ENCODE assay signal across 9 cellular contexts in genomic region chr7:82677493-82677892, GRCh38.
DNase-seq lines count a peak whose midpoint lies in the region; ATAC-seq and TF ChIP-seq lines count a peak whose summit lies in the region.
"Had no signal": no experiment of that assay in that cellular context is flagged by ENCODE, and none has a peak within 500 bp of the region (broad histone marks: within the 10 kb centered on the region; RNA-seq: fewer than 3 reads in every experiment).

No MANE protein-coding gene starts in this region.

- BruUV-seq in Calu3 (replicated peaks; lab: Mats Ljungman, UMichigan) = no TSS peak

- no peaks in the 10 kb centered on the region for H3K27me3 ChIP-seq in WERI-Rb-1 (ENCODE audit: insufficient read depth, low read depth, severe bottlenecking)
- no peaks in the 10 kb centered on the region for H3K27me3 ChIP-seq in spleen (replicated peaks in 1 of 7)

- H3K27ac Mint-ChIP-seq in Calu3 (ENCODE audit: unreplicated experiment) = no peak overlapping the region
- H3K27ac Mint-ChIP-seq: memory B cell had no signal

- H3K4me3 ChIP-seq in WERI-Rb-1 (ENCODE audit: low read depth, low read length) (no peak overlapping the region), spleen (no peak overlapping the region)

- DNase-seq in AG08396 (ENCODE audit: low spot score) = peak; percentile 40
- DNase-seq in M059J (ENCODE audit: low read depth) = peak; percentile 42
- DNase-seq in activated naive CD4-positive, alpha-beta T cell (lab: John Stamatoyannopoulos, UW) = peak; percentile 0 to 27 (median 2)
- peak; percentile 9 to 46 for DNase-seq in stimulated activated CD8-positive, alpha-beta memory T cell treated with anti-CD3 and anti-CD28 coated beads, Interleukin-15, amount 100 ng/mL, for 48 hours (ENCODE audit: low read depth in 2 of 2)
- DNase-seq in WERI-Rb-1 = no peak
- DNase-seq in spleen = no peak
- no peak for DNase-seq in Calu3

- no peaks in the 10 kb centered on the region for H3K9me3 Mint-ChIP-seq in Calu3 (ENCODE audit: low read depth, unreplicated experiment)

- no peak for TF ChIP-seq POLR2A in spleen (IDR thresholded peaks at IDR 0.05)

- TF ChIP-seq CTCF in WERI-Rb-1 (IDR thresholded peaks at IDR 0.05; ENCODE audit: low read depth, low read length) (no peak), spleen (IDR thresholded peaks at IDR 0.05 in 8 of 11, conservative IDR thresholded peaks at IDR 0.05 in 3 of 11) (no peak), Calu3 (IDR thresholded peaks at IDR 0.05; ENCODE audit: unreplicated experiment) (no peak)

- no peaks in the 10 kb centered on the region for H3K27me3 Mint-ChIP-seq in Calu3 (ENCODE audit: unreplicated experiment)
- H3K27me3 Mint-ChIP-seq: memory B cell had no signal

- H3K4me3 Mint-ChIP-seq in Calu3 (ENCODE audit: low read depth, unreplicated experiment) = no peak overlapping the region
- H3K4me3 Mint-ChIP-seq: memory B cell had no signal

- no peaks in the 10 kb centered on the region for H3K4me1 Mint-ChIP-seq in Calu3 (ENCODE audit: low read depth, unreplicated experiment)
- H3K4me1 Mint-ChIP-seq: memory B cell had no signal

- no peaks in the 10 kb centered on the region for H3K36me3 ChIP-seq in WERI-Rb-1
- no peaks in the 10 kb centered on the region for H3K36me3 ChIP-seq in spleen

- WGBS in spleen, 5 donors = 23 to 38% (median 35%) methylated on average over 2 of the region's 2 CpGs

- peaks cover 0 to 6% (median 0%) of the 10 kb centered on the region in 6 donors for H3K4me1 ChIP-seq in spleen

- no peaks in the 10 kb centered on the region for H3K36me3 Mint-ChIP-seq in Calu3 (ENCODE audit: insufficient read depth, unreplicated experiment)
- H3K36me3 Mint-ChIP-seq: memory B cell had no signal

- CTCF ChIA-PET in Calu3 (lab: Charles Lee) = no interaction called here

- H3K9me3 ChIP-seq in WERI-Rb-1 (ENCODE audit: severe bottlenecking) = no peaks in the 10 kb centered on the region
- H3K9me3 ChIP-seq in spleen = no peaks in the 10 kb centered on the region

- no peak overlapping the region for H3K27ac ChIP-seq in WERI-Rb-1
- peak overlapping the region in 3 of 8 donors; percentile 14 to 31 (median 29) for H3K27ac ChIP-seq in spleen

- intact Hi-C loops in spleen (cut with DNase I; ENCODE audit: low total_unique reads) (no loop called here), Calu3 (cut with micrococcal nuclease; ENCODE audit: unreplicated experiment) (no loop called here)

- peak; percentile 89 for ATAC-seq in GM18870 (IDR thresholded peaks at IDR 0.05; ENCODE audit: unreplicated experiment)

Comparison
In these comparisons a context has a peak if more than half of its experiments do, and no peak if none do; other contexts are left out.
1. DNase-seq: peak in AG08396 (single experiment), M059J (single experiment), activated naive CD4-positive, alpha-beta T cell (4 of 4) and stimulated activated CD8-positive, alpha-beta memory T cell treated with anti-CD3 and anti-CD28 coated beads, Interleukin-15, amount 100 ng/mL, for 48 hours (2 of 2); none in WERI-Rb-1 (single experiment), spleen (single experiment) and Calu3 (single experiment).